12 cellular contexts compared by ENCODE assay signal in the genomic region with DNA sequence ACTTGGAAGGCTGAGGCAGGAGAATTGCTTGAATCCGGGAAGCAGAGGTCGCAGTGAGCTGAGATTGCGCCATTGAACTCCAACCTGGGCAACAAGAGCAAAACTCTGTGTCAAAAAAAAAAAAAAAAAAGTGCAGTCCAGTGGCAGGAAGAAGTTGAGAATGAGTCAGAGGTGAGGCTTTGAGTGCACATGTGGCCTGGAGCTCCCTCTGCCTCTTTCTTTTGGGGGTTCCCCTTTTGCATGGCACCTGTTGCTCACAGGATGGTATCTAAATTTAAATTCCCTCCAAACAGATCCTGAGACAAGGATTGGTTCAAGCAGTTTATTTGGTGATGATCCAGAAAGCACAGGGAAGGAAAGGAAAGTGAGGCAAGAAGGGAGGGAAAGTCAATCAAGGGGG.
DNase-seq lines count a peak whose midpoint lies in the region; ATAC-seq and TF ChIP-seq lines count a peak whose summit lies in the region.
"Had no signal": no experiment of that assay in that cellular context is flagged by ENCODE, and none has a peak within 500 bp of the region (broad histone marks: within the 10 kb centered on the region; RNA-seq: fewer than 3 reads in every experiment).

No MANE protein-coding gene starts in this region.

- H3K4me3 ChIP-seq in choroid plexus epithelial cell (ENCODE audit: low read depth, low read length), result no peak overlapping the region
- H3K4me3 ChIP-seq: ascending aorta, thoracic aorta had no signal

- H3K4me3 Mint-ChIP-seq in T-helper 2 cell treated with Interferon-gamma antibody and Interleukin-4, amounts not matched to agents 5 μg/mL and 100 μg/mL, for 36 hours, result no peak overlapping the region
- no peak overlapping the region for H3K4me3 Mint-ChIP-seq in effector memory CD8-positive, alpha-beta T cell

- H3K4me1 Mint-ChIP-seq in T-helper 2 cell treated with Interferon-gamma antibody and Interleukin-4, amounts not matched to agents 5 μg/mL and 100 μg/mL, for 36 hours (ENCODE audit: low read depth), result no peaks in the 10 kb centered on the region
- peaks cover 0 to 1% of the 10 kb centered on the region in 2 donors for H3K4me1 Mint-ChIP-seq in effector memory CD8-positive, alpha-beta T cell (ENCODE audit: low read depth in 2 of 2)

- H3K9me3 Mint-ChIP-seq in T-helper 2 cell treated with Interferon-gamma antibody and Interleukin-4, amounts not matched to agents 5 μg/mL and 100 μg/mL, for 36 hours, result no peaks in the 10 kb centered on the region
- peaks cover 0 to 3% of the 10 kb centered on the region in 2 donors for H3K9me3 Mint-ChIP-seq in effector memory CD8-positive, alpha-beta T cell

- TF ChIP-seq CTCF in GM10266 (IDR thresholded peaks at IDR 0.05; ENCODE audit: control insufficient read depth, insufficient read depth, low read depth, missing control alignments), result no peak
- no peak for TF ChIP-seq CTCF in GM20000 (IDR thresholded peaks at IDR 0.05; ENCODE audit: extremely low read depth, missing control alignments)
- TF ChIP-seq CTCF in choroid plexus epithelial cell (conservative IDR thresholded peaks at IDR 0.05; ENCODE audit: low read depth, low read length), result peak; percentile 2

- no peaks in the 10 kb centered on the region for H3K36me3 Mint-ChIP-seq in T-helper 2 cell treated with Interferon-gamma antibody and Interleukin-4, amounts not matched to agents 5 μg/mL and 100 μg/mL, for 36 hours (ENCODE audit: low read depth)
- peaks cover 3% of the 10 kb centered on the region for H3K36me3 Mint-ChIP-seq in effector memory CD8-positive, alpha-beta T cell (ENCODE audit: insufficient read depth)

- peak; percentile 42 for ATAC-seq in HG03457 (IDR thresholded peaks at IDR 0.05; ENCODE audit: unreplicated experiment)
- ATAC-seq in effector memory CD8-positive, alpha-beta T cell (replicated peaks), result no peak

- no peaks in the 10 kb centered on the region for H3K27me3 Mint-ChIP-seq in T-helper 2 cell treated with Interferon-gamma antibody and Interleukin-4, amounts not matched to agents 5 μg/mL and 100 μg/mL, for 36 hours (ENCODE audit: low read depth)
- no peaks in the 10 kb centered on the region for H3K27me3 Mint-ChIP-seq in effector memory CD8-positive, alpha-beta T cell

- peak; percentile 30 for DNase-seq in GM10266 (ENCODE audit: extremely low spot score)
- DNase-seq in GM20000 (ENCODE audit: low spot score), result peak; percentile 45
- DNase-seq in choroid plexus epithelial cell (ENCODE audit: low read depth), result peak; percentile 30
- DNase-seq in T-helper 2 cell treated with Interferon-gamma antibody and Interleukin-4, amounts not matched to agents 5 μg/mL and 100 μg/mL, for 36 hours (ENCODE audit: low spot score), result no peak
- no peak for DNase-seq in GDM1 (lab: John Stamatoyannopoulos, UW)
- no peak for DNase-seq in mucosa of gallbladder (ENCODE audit: low spot score)
- no peak for DNase-seq in effector memory CD8-positive, alpha-beta T cell
- DNase-seq: activated CD4-positive, CD25-positive, alpha-beta regulatory T cell; OCI-M1 had no signal

- no peak overlapping the region for H3K27ac Mint-ChIP-seq in T-helper 2 cell treated with Interferon-gamma antibody and Interleukin-4, amounts not matched to agents 5 μg/mL and 100 μg/mL, for 36 hours
- H3K27ac Mint-ChIP-seq in effector memory CD8-positive, alpha-beta T cell, result no peak overlapping the region

Comparison
In these comparisons a context has a peak if more than half of its experiments do, and no peak if none do; other contexts are left out.
1. DNase-seq: peak in GM10266 (single experiment), GM20000 (single experiment) and choroid plexus epithelial cell (single experiment); none in T-helper 2 cell treated with Interferon-gamma antibody and Interleukin-4, amounts not matched to agents 5 μg/mL and 100 μg/mL, for 36 hours (single experiment), GDM1 (single experiment), mucosa of gallbladder (single experiment) and effector memory CD8-positive, alpha-beta T cell (0 of 3).